Comparison of ENCODE assay signal across 16 cellular contexts in genomic region chr2:73759287-73759764, GRCh38. TPM values are rescaled to one million over a fixed set of nuclear protein-coding genes. Genes with fewer than 3 reads are reported as not detected.
A peak's percentile ranks its signal among the peaks of the same experiment; 100 is the strongest.
DNase-seq lines count a peak whose midpoint lies in the region; ATAC-seq and TF ChIP-seq lines count a peak whose summit lies in the region.
"Had no signal": no experiment of that assay in that cellular context is flagged by ENCODE, and none has a peak within 500 bp of the region (broad histone marks: within the 10 kb centered on the region; RNA-seq: fewer than 3 reads in every experiment).

No MANE protein-coding gene starts in this region.

- POLR2A ChIA-PET in SK-N-SH (lab: Yijun Ruan, JAX): no interaction called here
- POLR2A ChIA-PET in HEK293T (lab: Yijun Ruan, JAX): no interaction called here
- POLR2A ChIA-PET in OCI-LY7 (lab: Charles Lee): interaction anchor here (0.6 to 1.0 kb wide), 2 partner anchors 12 to 16 kb away, joined by 3 to 4 read pairs; no protein-coding TSS in a partner anchor

- 31% methylated on average over 3 of the region's 3 CpGs for WGBS in SK-N-SH (ENCODE audit: low lambda C conversion rate)
- WGBS in prostate gland: 27% methylated on average over 3 of the region's 3 CpGs
- WGBS in mammary epithelial cell (ENCODE audit: low coverage, missing lambda C conversion rate): 65% methylated on average over 3 of the region's 3 CpGs

- TF ChIP-seq POLR2A in prostate gland (IDR thresholded peaks at IDR 0.05): no peak

- H3F3A ChIP-seq in SK-N-SH (replicated peaks; ENCODE audit: insufficient read depth): peaks cover 5% of the 10 kb centered on the region

- BruUV-seq in OCI-LY7 (replicated peaks; lab: Mats Ljungman, UMichigan) (no TSS peak), mammary epithelial cell (replicated peaks; lab: Mats Ljungman, UMichigan) (no TSS peak)

- H2AFZ ChIP-seq in SK-N-SH (ENCODE audit: low read depth) (no peak overlapping the region), fibroblast of lung (ENCODE audit: low read length) (no peak overlapping the region), OCI-LY7 (ENCODE audit: low read length) (no peak overlapping the region), mammary epithelial cell (ENCODE audit: low read depth, low read length) (no peak overlapping the region)

- H3K36me3 ChIP-seq in SK-N-SH (replicated peaks in 1 of 2; ENCODE audit: control insufficient read depth in 1 of 2, insufficient read depth in 2 of 2, low read length in 1 of 2): peaks cover 37 to 48% of the 10 kb centered on the region in 2 experiments
- peaks cover 4% of the 10 kb centered on the region for H3K36me3 ChIP-seq in fibroblast of lung (ENCODE audit: control insufficient read depth, insufficient read depth, low read length)
- no peaks in the 10 kb centered on the region for H3K36me3 ChIP-seq in prostate gland
- H3K36me3 ChIP-seq in OCI-LY7 (ENCODE audit: insufficient read depth, low read length): peaks cover 74% of the 10 kb centered on the region
- peaks cover 38% of the 10 kb centered on the region for H3K36me3 ChIP-seq in mammary epithelial cell (ENCODE audit: insufficient read depth, low read length)

- H4K20me1 ChIP-seq in SK-N-SH (ENCODE audit: insufficient read depth) (no peaks in the 10 kb centered on the region), fibroblast of lung (ENCODE audit: control insufficient read depth, extremely low read depth, insufficient read depth, low read length) (no peaks in the 10 kb centered on the region), OCI-LY7 (ENCODE audit: insufficient read depth, low read length) (no peaks in the 10 kb centered on the region), mammary epithelial cell (ENCODE audit: insufficient read depth, low read length) (no peaks in the 10 kb centered on the region)

- in situ Hi-C loops in mammary epithelial cell (cut with MboI; ENCODE audit: low sequenced_read_pairs in 2 of 2): no loop called here

- no peaks in the 10 kb centered on the region for H3K27me3 ChIP-seq in SK-N-SH (ENCODE audit: insufficient read depth)
- no peaks in the 10 kb centered on the region for H3K27me3 ChIP-seq in fibroblast of lung (ENCODE audit: control insufficient read depth, insufficient read depth, low read length)
- H3K27me3 ChIP-seq in prostate gland (replicated peaks; ENCODE audit: insufficient read depth): no peaks in the 10 kb centered on the region
- H3K27me3 ChIP-seq in mammary epithelial cell (ENCODE audit: insufficient read depth, low read length): no peaks in the 10 kb centered on the region
- H3K27me3 ChIP-seq: ascending aorta had no signal

- H3K79me2 ChIP-seq in SK-N-SH (ENCODE audit: insufficient read depth) (no peaks in the 10 kb centered on the region), fibroblast of lung (ENCODE audit: control insufficient read depth, insufficient read depth, low read length) (no peaks in the 10 kb centered on the region), OCI-LY7 (ENCODE audit: insufficient read depth, low read depth, low read length) (no peaks in the 10 kb centered on the region), mammary epithelial cell (ENCODE audit: insufficient read depth, low read length) (peaks cover 10% of the 10 kb centered on the region)

- intact Hi-C loops in prostate gland (cut with DNase I): no loop called here
- intact Hi-C loops in OCI-LY7 (cut with micrococcal nuclease; ENCODE audit: unreplicated experiment): no loop called here
- intact Hi-C loops in mammary epithelial cell (cut with micrococcal nuclease): no loop called here

- TF ChIP-seq RAD21 in SK-N-SH (IDR thresholded peaks at IDR 0.05; ENCODE audit: low read length): no peak

- no peaks in the 10 kb centered on the region for H3K9me3 ChIP-seq in SK-N-SH
- no peaks in the 10 kb centered on the region for H3K9me3 ChIP-seq in fibroblast of lung (ENCODE audit: control insufficient read depth, insufficient read depth, low read depth, low read length)
- no peaks in the 10 kb centered on the region for H3K9me3 ChIP-seq in prostate gland
- H3K9me3 ChIP-seq in OCI-LY7 (ENCODE audit: low read length): no peaks in the 10 kb centered on the region
- no peaks in the 10 kb centered on the region for H3K9me3 ChIP-seq in mammary epithelial cell (replicated peaks; ENCODE audit: insufficient read depth, low read length)
- H3K9me3 ChIP-seq: ascending aorta had no signal

- CTCF ChIA-PET in SK-N-SH (lab: Yijun Ruan, JAX) (interaction anchor here (1.0 to 1.7 kb wide), 2 partner anchors 20 to 65 kb away, joined by 4 to 5 read pairs; partner anchors contain the start of gene DUSP11), HEK293T (lab: Yijun Ruan, JAX) (no interaction called here), OCI-LY7 (lab: Charles Lee; ENCODE audit: unreplicated experiment) (no interaction called here), mammary epithelial cell (lab: Charles Lee; ENCODE audit: low non-redundant PET) (no interaction called here)

- H3K9me2 ChIP-seq in SK-N-SH (no peaks in the 10 kb centered on the region), OCI-LY7 (ENCODE audit: insufficient read depth, low read length) (no peaks in the 10 kb centered on the region)

- peak; percentile 94 for ATAC-seq in left lobe of liver
- ATAC-seq: activated CD4-positive, alpha-beta T cell treated with anti-CD3 and anti-CD28 coated beads for 36 hours had no signal

- TF ChIP-seq CTCF in SK-N-SH (IDR thresholded peaks at IDR 0.05) (no peak), fibroblast of lung (conservative IDR thresholded peaks at IDR 0.05 in 1 of 2, IDR thresholded peaks at IDR 0.05 in 1 of 2; ENCODE audit: low read depth in 1 of 2, low read length in 2 of 2) (no peak), prostate gland (IDR thresholded peaks at IDR 0.05) (no peak), OCI-LY7 (conservative IDR thresholded peaks at IDR 0.05; ENCODE audit: low read length) (no peak), mammary epithelial cell (conservative IDR thresholded peaks at IDR 0.05 in 1 of 2, IDR thresholded peaks at IDR 0.05 in 1 of 2; ENCODE audit: extremely low read depth in 1 of 2, insufficient read depth in 1 of 2, low read depth in 1 of 2, low read length in 2 of 2) (no peak)

- H3K27ac ChIP-seq in SK-N-SH (ENCODE audit: low read depth in 2 of 2, low read length in 1 of 2) (peak overlapping the region; percentile 3 to 6; a peak in 3 of 4 replicates), fibroblast of lung (ENCODE audit: insufficient read depth, low read length) (no peak overlapping the region), prostate gland (no peak overlapping the region), OCI-LY7 (ENCODE audit: low read depth, low read length, poor library complexity, severe bottlenecking) (no peak overlapping the region), mammary epithelial cell (ENCODE audit: insufficient read depth, low read depth, low read length) (no peak overlapping the region)
- H3K27ac ChIP-seq: SK-N-MC had no signal

- H3K4me1 ChIP-seq in SK-N-SH (ENCODE audit: control insufficient read depth in 1 of 2, insufficient read depth in 2 of 2, low read depth in 1 of 2, low read length in 1 of 2) (peaks cover 4 to 6% of the 10 kb centered on the region in 2 experiments; a peak in 2 of 4 replicates), fibroblast of lung (ENCODE audit: control insufficient read depth, extremely low read depth, insufficient read depth, low read length) (peaks cover 6% of the 10 kb centered on the region), prostate gland (replicated peaks) (no peaks in the 10 kb centered on the region), OCI-LY7 (ENCODE audit: insufficient read depth, low read length, poor library complexity, severe bottlenecking) (no peaks in the 10 kb centered on the region), mammary epithelial cell (ENCODE audit: insufficient read depth, low read length) (no peaks in the 10 kb centered on the region)

- dilution Hi-C loops in mammary epithelial cell (cut with HindIII; ENCODE audit: low sequenced_read_pairs): no loop called here

- peak; percentile 22 for DNase-seq in AG08396 (ENCODE audit: low spot score)
- no peak for DNase-seq in SK-N-SH
- peak; percentile 33 to 60 for DNase-seq in fibroblast of lung (ENCODE audit: low read depth in 2 of 2)
- peak; percentile 78 for DNase-seq in left lobe of liver (ENCODE audit: low spot score)
- DNase-seq in HEK293T (ENCODE audit: extremely low spot score): no peak
- no peak for DNase-seq in prostate gland (ENCODE audit: low spot score)
- no peak for DNase-seq in OCI-LY7 (ENCODE audit: low spot score)
- no peak for DNase-seq in mammary epithelial cell
- DNase-seq: activated CD4-positive, alpha-beta T cell treated with anti-CD3 and anti-CD28 coated beads for 36 hours; NCI-H1930; stimulated activated CD4-positive, alpha-beta T cell treated with anti-CD3 and anti-CD28 coated beads, Interleukin-1b, Interleukin-23, amount 100 ng/mL, for 48 hours had no signal

- 0 out of 2 replicates have a peak overlapping the region, but pooled peaks have one; percentile 12 for H3K4me2 ChIP-seq in SK-N-SH
- H3K4me2 ChIP-seq in fibroblast of lung (ENCODE audit: extremely low read depth, insufficient read depth, low read length): no peak overlapping the region
- no peak overlapping the region for H3K4me2 ChIP-seq in OCI-LY7 (ENCODE audit: low read length)
- no peak overlapping the region for H3K4me2 ChIP-seq in mammary epithelial cell (ENCODE audit: insufficient read depth, low read depth, low read length)

- H3K4me3 ChIP-seq in SK-N-SH (ENCODE audit: low read depth in 2 of 2, low read length in 1 of 2) (no peak overlapping the region), fibroblast of lung (replicated peaks in 1 of 4; ENCODE audit: control extremely low read depth in 1 of 4, insufficient read depth in 1 of 4, low read depth in 3 of 4, low read length in 4 of 4) (no peak overlapping the region), prostate gland (no peak overlapping the region), OCI-LY7 (ENCODE audit: low read depth, low read length, poor library complexity, severe bottlenecking) (no peak overlapping the region), mammary epithelial cell (replicated peaks in 1 of 3; ENCODE audit: insufficient read depth in 1 of 3, low read depth in 2 of 3, low read length in 3 of 3) (no peak overlapping the region)
- H3K4me3 ChIP-seq: ascending aorta, SK-N-MC had no signal

- H3K9ac ChIP-seq in SK-N-SH (no peak overlapping the region), fibroblast of lung (ENCODE audit: insufficient read depth, low read length) (no peak overlapping the region), mammary epithelial cell (ENCODE audit: insufficient read depth, low read length) (no peak overlapping the region)

- peak in 1 of 2 experiments; percentile 15; a peak in 1 of 4 replicates for TF ChIP-seq EP300 in SK-N-SH (IDR thresholded peaks at IDR 0.05; ENCODE audit: borderline replicate concordance in 1 of 2, low read depth in 1 of 2, low read length in 1 of 2)

RNA-seq across cellular contexts. Expression of gene DUSP11, which starts 20.6 kb away (rescaled TPM):
- polyA plus RNA-seq in SK-N-SH (2012; rRNA removed): 14.4 and 19.3 TPM in 2 replicates
- polyA plus RNA-seq in SK-N-SH (2012; cell fraction: cytosol; rRNA removed): 19.8 and 23.0 TPM in 2 replicates
- polyA plus RNA-seq in SK-N-SH (2012; cell fraction: nucleus; rRNA removed): 6.7 and 11.1 TPM in 2 replicates
- total RNA-seq in fibroblast of lung: 24.9 and 31.7 TPM in 2 replicates
- 36.1 and 38.0 TPM in 2 replicates for polyA plus RNA-seq in fibroblast of lung
- 22.6 and 23.4 TPM in 2 replicates for polyA plus RNA-seq in fibroblast of lung (2012)
- 2.3 and 3.2 TPM in 2 replicates for polyA minus RNA-seq in fibroblast of lung (ENCODE audit: low replicate concordance)
- 6.5 TPM for total RNA-seq in left lobe of liver
- total RNA-seq in prostate gland: 10 to 100 TPM; 37.8 to 39.5 TPM
- total RNA-seq in OCI-LY7 (2014; rRNA removed; shearing (Covaris generic)): 33.9 and 40.9 TPM in 2 replicates
- 25.0 and 28.1 TPM in 2 replicates for total RNA-seq in OCI-LY7 (2022)
- 10 to 100 TPM; 39.1 to 40.5 TPM for total RNA-seq in mammary epithelial cell
- polyA plus RNA-seq in mammary epithelial cell: 39.5 TPM
- polyA minus RNA-seq in mammary epithelial cell: 16.6 TPM

RNA-seq across cellular contexts. Expression of gene TPRKB, which starts 22.2 kb away (rescaled TPM):
- 32.1 and 44.5 TPM in 2 replicates for polyA plus RNA-seq in SK-N-SH (2012; rRNA removed)
- polyA plus RNA-seq in SK-N-SH (2012; cell fraction: cytosol; rRNA removed): 58.5 and 68.6 TPM in 2 replicates
- 6.5 and 12.9 TPM in 2 replicates for polyA plus RNA-seq in SK-N-SH (2012; cell fraction: nucleus; rRNA removed)
- total RNA-seq in fibroblast of lung: 16.5 and 19.5 TPM in 2 replicates
- polyA plus RNA-seq in fibroblast of lung: 26.8 and 36.5 TPM in 2 replicates
- polyA plus RNA-seq in fibroblast of lung (2012): 25.8 and 35.2 TPM in 2 replicates
- 1.0 TPM in 1 of 2 replicates, not detected in the other for polyA minus RNA-seq in fibroblast of lung (ENCODE audit: low replicate concordance)
- 8.6 TPM for total RNA-seq in left lobe of liver
- 10 to 100 TPM; 26.9 to 54.0 TPM for total RNA-seq in prostate gland
- 25.4 and 29.3 TPM in 2 replicates for total RNA-seq in OCI-LY7 (2014; rRNA removed; shearing (Covaris generic))
- total RNA-seq in OCI-LY7 (2022): 48.8 and 51.4 TPM in 2 replicates
- total RNA-seq in mammary epithelial cell: 10 to 100 TPM; 18.2 to 23.8 TPM
- 36.0 TPM for polyA plus RNA-seq in mammary epithelial cell
- not detected for polyA minus RNA-seq in mammary epithelial cell

RNA-seq across cellular contexts. Expression of gene C2orf78, which starts 24.7 kb away (rescaled TPM):
- polyA plus RNA-seq in SK-N-SH (2012; rRNA removed) (0.02 and 0.06 TPM in 2 replicates), fibroblast of lung (not detected in 2 replicates), mammary epithelial cell (0.02 TPM)
- polyA plus RNA-seq in SK-N-SH (2012; cell fraction: cytosol; rRNA removed): 0.03 TPM in 2 replicates
- polyA plus RNA-seq in SK-N-SH (2012; cell fraction: nucleus; rRNA removed): not detected in 2 replicates
- total RNA-seq in fibroblast of lung (not detected in 2 replicates), left lobe of liver (not detected), prostate gland (under 1 TPM in 1 of 2 donors, not detected in 1; 0.91 TPM), OCI-LY7 (2022) (not detected in 2 replicates), mammary epithelial cell (not detected)
- polyA plus RNA-seq in fibroblast of lung (2012): not detected in 2 replicates
- polyA minus RNA-seq in fibroblast of lung (ENCODE audit: low replicate concordance) (not detected in 2 replicates), mammary epithelial cell (not detected)
- not detected in 2 replicates for total RNA-seq in OCI-LY7 (2014; rRNA removed; shearing (Covaris generic))
- total RNA-seq: activated CD4-positive, alpha-beta T cell treated with anti-CD3 and anti-CD28 coated beads for 36 hours; ascending aorta; NCI-H460; renal cortical epithelial cell had no signal
- polyA plus RNA-seq: neural cell had no signal

Comparison
In these comparisons a context has a peak if more than half of its experiments do, and no peak if none do; other contexts are left out.
1. DNase-seq: peak in AG08396 (single experiment), fibroblast of lung (2 of 2) and left lobe of liver (single experiment); none in SK-N-SH (single experiment), HEK293T (single experiment), prostate gland (single experiment), OCI-LY7 (single experiment) and mammary epithelial cell (single experiment).
2. H3K27ac ChIP-seq: peak in SK-N-SH (2 of 2); none in fibroblast of lung (single experiment), prostate gland (0 of 2), OCI-LY7 (single experiment) and mammary epithelial cell (single experiment).